20 cellular contexts compared by ENCODE assay signal in genomic region chr15:85495096-85495495, GRCh38.
DNase-seq lines count a peak whose midpoint lies in the region; ATAC-seq and TF ChIP-seq lines count a peak whose summit lies in the region.
"Had no signal": no experiment of that assay in that cellular context is flagged by ENCODE, and none has a peak within 500 bp of the region (broad histone marks: within the 10 kb centered on the region; RNA-seq: fewer than 3 reads in every experiment).

No MANE protein-coding gene starts in this region.

- H3K27ac Mint-ChIP-seq in osteocyte (ENCODE audit: unreplicated experiment), result peak overlapping the region; percentile 17
- H3K27ac Mint-ChIP-seq: activated CD4-positive, alpha-beta T cell treated with anti-CD3 and anti-CD28 coated beads, Interleukin-2, amount 10 ng/mL, durations not matched to agents 24 days and 14 days had no signal

- no peaks in the 10 kb centered on the region for H3K9me3 Mint-ChIP-seq in osteocyte (ENCODE audit: unreplicated experiment)
- H3K9me3 Mint-ChIP-seq: activated CD4-positive, alpha-beta T cell treated with anti-CD3 and anti-CD28 coated beads, Interleukin-2, amount 10 ng/mL, durations not matched to agents 24 days and 14 days; natural killer cell had no signal

- TF ChIP-seq CTCF in PC-9 (conservative IDR thresholded peaks at IDR 0.05) (no peak), osteocyte (IDR thresholded peaks at IDR 0.05) (no peak)

- peak overlapping the region; percentile 84 for H3K27ac ChIP-seq in PC-9
- no peak overlapping the region for H3K27ac ChIP-seq in neuronal stem cell (replicated peaks; ENCODE audit: low read length)

- no peak overlapping the region for H3K4me3 Mint-ChIP-seq in osteocyte (ENCODE audit: unreplicated experiment)
- H3K4me3 Mint-ChIP-seq: activated CD4-positive, alpha-beta T cell treated with anti-CD3 and anti-CD28 coated beads, Interleukin-2, amount 10 ng/mL, durations not matched to agents 24 days and 14 days; natural killer cell had no signal

- peaks cover 3% of the 10 kb centered on the region for H3K36me3 Mint-ChIP-seq in osteocyte (ENCODE audit: unreplicated experiment)
- H3K36me3 Mint-ChIP-seq: natural killer cell had no signal

- no peaks in the 10 kb centered on the region for H3K27me3 ChIP-seq in PC-9 (ENCODE audit: insufficient read depth, low read depth)
- no peaks in the 10 kb centered on the region for H3K27me3 ChIP-seq in neuronal stem cell (ENCODE audit: control insufficient read depth in 3 of 3, insufficient read depth in 3 of 3, low read depth in 1 of 3, low read length in 3 of 3)
- H3K27me3 ChIP-seq: suprapubic skin had no signal

- no peaks in the 10 kb centered on the region for H3K9me2 ChIP-seq in PC-9 (ENCODE audit: insufficient read depth)

- H3K4ac ChIP-seq in neuronal stem cell (ENCODE audit: low read length), result no peak overlapping the region

- CTCF ChIA-PET in PC-9 (lab: Charles Lee), result no interaction called here

- H3K4me2 ChIP-seq in PC-9 (peak overlapping the region; percentile 63), neuronal stem cell (ENCODE audit: insufficient read depth, low read length, poor library complexity, severe bottlenecking) (no peak overlapping the region)

- peaks cover 61% of the 10 kb centered on the region for H3K4me1 Mint-ChIP-seq in osteocyte (ENCODE audit: unreplicated experiment)

- POLR2A ChIA-PET in PC-9 (lab: Charles Lee; ENCODE audit: unreplicated experiment), result interaction anchor here (0.7 kb wide), 1 partner anchor 11 kb away, joined by 4 read pairs; no protein-coding TSS in a partner anchor

- no peak overlapping the region for H3K9ac ChIP-seq in neuronal stem cell (ENCODE audit: low read depth, low read length, poor library complexity)

- H3K9me3 ChIP-seq in PC-9 (ENCODE audit: insufficient read depth, low read depth) (no peaks in the 10 kb centered on the region), neuronal stem cell (replicated peaks in 1 of 2; ENCODE audit: control insufficient read depth in 2 of 2, insufficient read depth in 1 of 2, low read depth in 1 of 2, low read length in 2 of 2) (no peaks in the 10 kb centered on the region)
- H3K9me3 ChIP-seq: suprapubic skin had no signal

- H3K4me3 ChIP-seq in PC-9 (no peak overlapping the region), neuronal stem cell (ENCODE audit: low read length in 2 of 2) (no peak overlapping the region)
- H3K4me3 ChIP-seq: GM12878, suprapubic skin had no signal

- peaks cover 76% of the 10 kb centered on the region for H3K79me2 ChIP-seq in PC-9 (ENCODE audit: low read depth)

- no peak overlapping the region for H2BK5ac ChIP-seq in neuronal stem cell (ENCODE audit: low read length)

- H3K4me1 ChIP-seq in PC-9 (replicated peaks; ENCODE audit: insufficient read depth) (peaks cover 30% of the 10 kb centered on the region), neuronal stem cell (ENCODE audit: control insufficient read depth in 2 of 2, insufficient read depth in 1 of 2, low read depth in 1 of 2, low read length in 2 of 2) (peaks cover 12 to 16% of the 10 kb centered on the region in 2 donors)

- H2BK120ac ChIP-seq in neuronal stem cell (ENCODE audit: low read depth, low read length), result no peak overlapping the region

- no peak overlapping the region for H4K8ac ChIP-seq in neuronal stem cell (ENCODE audit: low read depth, low read length)

- H4K20me1 ChIP-seq in PC-9 (ENCODE audit: insufficient read depth), result no peaks in the 10 kb centered on the region

- no peaks in the 10 kb centered on the region for H3K79me1 ChIP-seq in neuronal stem cell (ENCODE audit: low read depth, low read length)

- H3F3A ChIP-seq in PC-9 (ENCODE audit: insufficient read depth, low read depth), result peaks cover 35% of the 10 kb centered on the region

- no peak overlapping the region for H4K91ac ChIP-seq in neuronal stem cell (ENCODE audit: low read depth, low read length, poor library complexity)

- intact Hi-C loops in PC-9 (cut with micrococcal nuclease; ENCODE audit: unreplicated experiment), result no loop called here

- H3K36me3 ChIP-seq in PC-9 (ENCODE audit: low read depth) (no peaks in the 10 kb centered on the region), neuronal stem cell (replicated peaks in 1 of 2; ENCODE audit: control insufficient read depth in 2 of 2, insufficient read depth in 2 of 2, low read length in 2 of 2) (no peaks in the 10 kb centered on the region)
- H3K36me3 ChIP-seq: suprapubic skin had no signal

- no peaks in the 10 kb centered on the region for H3K27me3 Mint-ChIP-seq in osteocyte (ENCODE audit: unreplicated experiment)
- H3K27me3 Mint-ChIP-seq: activated CD4-positive, alpha-beta T cell treated with anti-CD3 and anti-CD28 coated beads, Interleukin-2, amount 10 ng/mL, durations not matched to agents 24 days and 14 days had no signal

- H2AFZ ChIP-seq in PC-9 (no peak overlapping the region), neuronal stem cell (ENCODE audit: low read length) (no peak overlapping the region)

- no peak for ATAC-seq in GM19397 (IDR thresholded peaks at IDR 0.05; ENCODE audit: unreplicated experiment)
- ATAC-seq: GM12878 had no signal

- H3K14ac ChIP-seq in neuronal stem cell (ENCODE audit: low read length), result no peak overlapping the region

- TSS peak; percentile 35 for BruUV-seq in PC-9 (replicated peaks; lab: Mats Ljungman, UMichigan)

- no peak overlapping the region for H3K18ac ChIP-seq in neuronal stem cell (ENCODE audit: low read length)

- H2BK15ac ChIP-seq in neuronal stem cell (ENCODE audit: low read length), result no peak overlapping the region

- in situ Hi-C loops in Caki2 (cut with HindIII; ENCODE audit: low pct_unique_long_range_greater_than_20kb, low sequenced_read_pairs), result no loop called here

- no peak overlapping the region for H3K23ac ChIP-seq in neuronal stem cell (ENCODE audit: low read depth, low read length, poor library complexity)

- H2AK5ac ChIP-seq in neuronal stem cell (ENCODE audit: low read depth, low read length), result no peak overlapping the region

- H2BK12ac ChIP-seq in neuronal stem cell (ENCODE audit: low read length), result no peak overlapping the region

- peak; percentile 48 for DNase-seq in Caki2 (ENCODE audit: low read depth)
- DNase-seq in PC-9, result no peak
- DNase-seq in glomerular visceral epithelial cell (ENCODE audit: extremely low spot score), result peak; percentile 47
- no peak for DNase-seq in osteocyte (ENCODE audit: extremely low spot score, unreplicated experiment)
- DNase-seq in neuronal stem cell (ENCODE audit: low spot score), result no peak
- DNase-seq in NCI-H1930 (lab: John Stamatoyannopoulos, UW), result no peak
- no peak for DNase-seq in foreskin melanocyte
- DNase-seq: activated CD4-positive, alpha-beta T cell treated with anti-CD3 and anti-CD28 coated beads, Interleukin-2, amount 10 ng/mL, durations not matched to agents 24 days and 14 days; activated CD8-positive, alpha-beta memory T cell treated with anti-CD3 and anti-CD28 coated beads, Interleukin-2, amount 50 U/mL, for 4 hours; activated naive CD4-positive, alpha-beta T cell; AML-193; GDM1; Kasumi-1; natural killer cell; NCI-H1105 treated with DMSO at 0.1 percent for 48 hours; NCI-H2171; stimulated activated CD8-positive, alpha-beta memory T cell treated with anti-CD3 and anti-CD28 coated beads, Interleukin-4, amount 100 ng/mL, for 48 hours had no signal

- WGBS in neuronal stem cell (ENCODE audit: extremely low coverage in 2 of 2, insufficient read length in 2 of 2, insufficient replicate concordance in 1 of 2), 2 donors, result no CpG with 5 or more reads among the region's 3 CpGs

Comparison
In these comparisons a context has a peak if more than half of its experiments do, and no peak if none do; other contexts are left out.
1. DNase-seq: peak in Caki2 (single experiment) and glomerular visceral epithelial cell (single experiment); none in PC-9 (0 of 2), osteocyte (single experiment), neuronal stem cell (single experiment), NCI-H1930 (0 of 2) and foreskin melanocyte (single experiment).